Comparison of ENCODE assay signal across 7 cellular contexts in genomic region chr12:94993855-94994254, GRCh38. TPM values are rescaled to one million over a fixed set of nuclear protein-coding genes. Genes with fewer than 3 reads are reported as not detected.
DNase-seq lines count a peak whose midpoint lies in the region; ATAC-seq, FAIRE-seq and TF ChIP-seq lines count a peak whose summit lies in the region.
"Not testable (repeated sequence)": the region's sequence is repeated elsewhere in the genome, so short reads cannot be mapped to it uniquely, and the experiment has no call there.

No MANE protein-coding gene starts in this region.

- 0 out of 3 replicates have a peak overlapping the region, but pooled peaks have one; percentile 6 for H3K4me2 ChIP-seq in A549

- TF ChIP-seq RAD21 in A549 (conservative IDR thresholded peaks at IDR 0.05 in 1 of 2, IDR thresholded peaks at IDR 0.05 in 1 of 2) = not testable (repeated sequence)

- H3K27me3 Mint-ChIP-seq in activated T-cell treated with anti-CD3 and anti-CD28 coated beads, Interleukin-2, amount 50 U/mL, for 72 hours (ENCODE audit: low read depth); naive thymus-derived CD4-positive, alpha-beta T cell: not testable (repeated sequence)

- CTCF ChIA-PET in A549 (lab: Yijun Ruan, JAX) = interaction anchor here (0.8 kb wide), 1 partner anchor 73 kb away, joined by 3 read pairs; no protein-coding TSS in a partner anchor
- CTCF ChIA-PET in naive thymus-derived CD4-positive, alpha-beta T cell (lab: Charles Lee) = interaction anchor here (0.6 kb wide), 2 partner anchors 538 to 647 kb away, joined by 3 read pairs; no protein-coding TSS in a partner anchor

- 85% methylated on average over 3 of the region's 3 CpGs for WGBS in A549 (ENCODE audit: missing lambda C conversion rate)

- not testable (repeated sequence) for H3K4me3 Mint-ChIP-seq in activated T-cell treated with anti-CD3 and anti-CD28 coated beads, Interleukin-2, amount 50 U/mL, for 72 hours; naive thymus-derived CD4-positive, alpha-beta T cell

- not testable (repeated sequence) for TF ChIP-seq CTCF in A549 (IDR thresholded peaks at IDR 0.05); brain microvascular endothelial cell (IDR thresholded peaks at IDR 0.05; ENCODE audit: low read depth, low read length, missing control alignments)

- not testable (repeated sequence) for H3K4me3 ChIP-seq in A549; SJSA1; brain microvascular endothelial cell (ENCODE audit: low read depth, low read length); naive thymus-derived CD4-positive, alpha-beta T cell (ENCODE audit: low read length)

- not testable (repeated sequence) for TF ChIP-seq EP300 in A549 (IDR thresholded peaks at IDR 0.05)

- not testable (repeated sequence) for FAIRE-seq in A549 (lab: Jason Lieb, UNC)

- H3K4me1 ChIP-seq in A549 = peaks cover 11% of the 10 kb centered on the region
- H3K4me1 ChIP-seq in SJSA1 (replicated peaks) = peaks cover 15% of the 10 kb centered on the region
- peaks cover 6 to 31% of the 10 kb centered on the region in 2 donors for H3K4me1 ChIP-seq in naive thymus-derived CD4-positive, alpha-beta T cell (ENCODE audit: control insufficient read depth in 2 of 2, insufficient read depth in 2 of 2, low read length in 2 of 2)

- H3K9me3 ChIP-seq in A549; SJSA1 (replicated peaks); naive thymus-derived CD4-positive, alpha-beta T cell (ENCODE audit: control insufficient read depth in 2 of 3, low read length in 3 of 3): not testable (repeated sequence)

- intact Hi-C loops in naive thymus-derived CD4-positive, alpha-beta T cell (cut with micrococcal nuclease) = not testable (repeated sequence)

- peaks cover 46% of the 10 kb centered on the region for H3K4me1 Mint-ChIP-seq in activated T-cell treated with anti-CD3 and anti-CD28 coated beads, Interleukin-2, amount 50 U/mL, for 72 hours (ENCODE audit: low read depth)
- peaks cover 27 to 62% (median 51%) of the 10 kb centered on the region in 7 donors for H3K4me1 Mint-ChIP-seq in naive thymus-derived CD4-positive, alpha-beta T cell

- not testable (repeated sequence) for H3K27me3 ChIP-seq in SJSA1 (replicated peaks); brain microvascular endothelial cell (replicated peaks); naive thymus-derived CD4-positive, alpha-beta T cell (ENCODE audit: control insufficient read depth in 2 of 2, insufficient read depth in 2 of 2, low read length in 2 of 2)

- peak overlapping the region; percentile 54 for H3K27ac Mint-ChIP-seq in activated T-cell treated with anti-CD3 and anti-CD28 coated beads, Interleukin-2, amount 50 U/mL, for 72 hours
- peak overlapping the region in 6 of 9 donors; percentile 11 to 52 (median 32) for H3K27ac Mint-ChIP-seq in naive thymus-derived CD4-positive, alpha-beta T cell

- peaks cover 8 to 22% of the 10 kb centered on the region in 2 donors for H3K36me3 Mint-ChIP-seq in activated T-cell treated with anti-CD3 and anti-CD28 coated beads, Interleukin-2, amount 50 U/mL, for 72 hours (ENCODE audit: insufficient read depth in 2 of 2)
- peaks cover 11 to 40% (median 28%) of the 10 kb centered on the region in 5 donors for H3K36me3 Mint-ChIP-seq in naive thymus-derived CD4-positive, alpha-beta T cell

- not testable (repeated sequence) for DNase-seq in A549 (ENCODE audit: low read depth in 1 of 2, low spot score in 1 of 2); SJSA1 (ENCODE audit: low read depth in 1 of 2, low spot score in 2 of 2); activated T-cell treated with anti-CD3 and anti-CD28 coated beads, Interleukin-2, amount 50 U/mL, for 72 hours; brain microvascular endothelial cell; epithelial cell of prostate (ENCODE audit: low read depth, low spot score); naive thymus-derived CD4-positive, alpha-beta T cell
- DNase-seq in M059J (ENCODE audit: low read depth) = peak; percentile 20

- H3K36me3 ChIP-seq in SJSA1 = peaks cover 50% of the 10 kb centered on the region
- not testable (repeated sequence) for H3K36me3 ChIP-seq in brain microvascular endothelial cell (replicated peaks)
- H3K36me3 ChIP-seq in naive thymus-derived CD4-positive, alpha-beta T cell (ENCODE audit: control insufficient read depth in 2 of 3, insufficient read depth in 3 of 3, low read length in 3 of 3) = peaks cover 0 to 32% (median 4%) of the 10 kb centered on the region in 3 experiments

- peak in 1 of 2 experiments; percentile 13; a peak in 2 of 6 replicates for ATAC-seq in A549
- ATAC-seq in activated T-cell treated with anti-CD3 and anti-CD28 coated beads, Interleukin-2, amount 50 U/mL, for 72 hours (replicated peaks in 1 of 2) = peak in 1 of 2 donors; percentile 39
- not testable (repeated sequence) for ATAC-seq in naive thymus-derived CD4-positive, alpha-beta T cell

- TF ChIP-seq POLR2A in A549 (IDR thresholded peaks at IDR 0.05; ENCODE audit: low read length) = not testable (repeated sequence)

- POLR2A ChIA-PET in A549 (lab: Yijun Ruan, JAX) = interaction anchor here (1.0 kb wide), 1 partner anchor 10 kb away, joined by 9 read pairs; the partner anchor contains the start of gene NDUFA12
- POLR2A ChIA-PET in naive thymus-derived CD4-positive, alpha-beta T cell (lab: Charles Lee) = interaction anchor here (0.6 kb wide), 1 partner anchor 9 kb away, joined by 3 read pairs; no protein-coding TSS in a partner anchor

- H3K9me3 Mint-ChIP-seq in activated T-cell treated with anti-CD3 and anti-CD28 coated beads, Interleukin-2, amount 50 U/mL, for 72 hours; naive thymus-derived CD4-positive, alpha-beta T cell: not testable (repeated sequence)

- H3K27ac ChIP-seq in A549; naive thymus-derived CD4-positive, alpha-beta T cell (ENCODE audit: low read depth, low read length): not testable (repeated sequence)
- H3K27ac ChIP-seq in SJSA1 (peak overlapping the region; percentile 11; the same call in 1 of the 2 replicates), brain microvascular endothelial cell (peak overlapping the region; percentile 16), epithelial cell of prostate (peak overlapping the region; percentile 17)

- in situ Hi-C loops in brain microvascular endothelial cell (cut with HindIII; ENCODE audit: low pct_ligation_motif_present, low sequenced_read_pairs) = not testable (repeated sequence)

RNA-seq across cellular contexts. Expression of gene NDUFA12, which starts 9.6 kb away (rescaled TPM):
- polyA plus RNA-seq in A549 (2011; rRNA removed) = 257 and 260 TPM in 2 replicates
- 141 and 196 TPM in 2 replicates for polyA plus RNA-seq in A549 (2012; cell fraction: cytosol; rRNA removed)
- polyA plus RNA-seq in A549 (2012; cell fraction: nucleus; rRNA removed) = 71.6 and 107 TPM in 2 replicates
- polyA plus RNA-seq in A549 (2017; fragmentation: RNase III; extraction: RNeasy Plus Mini Kit Qiagen cat#74134 plus additional on column Dnase treatment) = 203 to 209 TPM (median 207 TPM) in 3 replicates
- 66.9 and 83.0 TPM in 2 replicates for polyA minus RNA-seq in A549 (2011; rRNA and poly(A)+ RNA removed)
- 249 and 426 TPM in 2 replicates for total RNA-seq in M059J (2014; rRNA removed; shearing (Covaris generic))
- total RNA-seq in SJSA1 (2014; rRNA removed; shearing (Covaris generic)) = 283 and 390 TPM in 2 replicates
- 100 to 1,000 TPM; 118 to 142 TPM for total RNA-seq in activated T-cell treated with anti-CD3 and anti-CD28 coated beads, Interleukin-2, amount 50 U/mL, for 72 hours
- 100 to 1,000 TPM in 1 of 5 experiments, 10 to 100 TPM in 4; 57.8 to 123 (median 68.5) TPM for total RNA-seq in naive thymus-derived CD4-positive, alpha-beta T cell
- polyA plus RNA-seq in naive thymus-derived CD4-positive, alpha-beta T cell = 100 to 1,000 TPM; 393 to 507 TPM
